Comparison of ENCODE assay signal across 8 cellular contexts in genomic region chr1:200558866-200559459, GRCh38.
DNase-seq lines count a peak whose midpoint lies in the region; ATAC-seq, FAIRE-seq and TF ChIP-seq lines count a peak whose summit lies in the region.

No MANE protein-coding gene starts in this region.

- TF ChIP-seq CTCF in neural cell (IDR thresholded peaks at IDR 0.05; ENCODE audit: poor library complexity, severe bottlenecking) = peak; percentile 77

- no peak for TF ChIP-seq EP300 in neural cell (conservative IDR thresholded peaks at IDR 0.05; ENCODE audit: poor library complexity, severe bottlenecking)

- no peak overlapping the region for H3K9ac ChIP-seq in neural cell (ENCODE audit: low read length)

- ATAC-seq in HG02610 (IDR thresholded peaks at IDR 0.05; ENCODE audit: unreplicated experiment) (peak; percentile 36), GM21360 (IDR thresholded peaks at IDR 0.05; ENCODE audit: unreplicated experiment) (no peak)

- no peaks in the 10 kb centered on the region for H4K20me1 ChIP-seq in neural cell (ENCODE audit: insufficient read depth)

- TF ChIP-seq RAD21 in neural cell (conservative IDR thresholded peaks at IDR 0.05) = peak; percentile 74

- H2AFZ ChIP-seq in neural cell (ENCODE audit: low read depth, low read length) = no peak overlapping the region

- H3F3A ChIP-seq in neural cell (ENCODE audit: insufficient read depth, low read length, poor library complexity, severe bottlenecking) = no peaks in the 10 kb centered on the region

- H3K27me3 ChIP-seq in neural cell (ENCODE audit: insufficient read depth, low read depth, low read length) = no peaks in the 10 kb centered on the region

- H3K79me2 ChIP-seq in neural cell (replicated peaks; ENCODE audit: insufficient read depth, low read length) = no peaks in the 10 kb centered on the region

- FAIRE-seq in RCC 7860 (lab: Jason Lieb, UNC) (peak; percentile 78), endometrium (lab: Jason Lieb, UNC) (peak; percentile 45)

- H3K9me2 ChIP-seq in neural cell (ENCODE audit: insufficient read depth, low read length) = no peaks in the 10 kb centered on the region

- H3K36me3 ChIP-seq in neural cell (ENCODE audit: insufficient read depth, low read length) = no peaks in the 10 kb centered on the region

- no peaks in the 10 kb centered on the region for H3K9me3 ChIP-seq in neural cell (ENCODE audit: low read length)

- no peak overlapping the region for H3K4me3 ChIP-seq in neural cell (ENCODE audit: low read length)

- DNase-seq in NCI-H82 (lab: John Stamatoyannopoulos, UW) (peak; percentile 65), NCI-H82 treated with DMSO at 0.1 percent for 48 hours (lab: John Stamatoyannopoulos, UW; ENCODE audit: unreplicated experiment) (no peak), RCC 7860 (ENCODE audit: low spot score) (peak; percentile 54), T1000 (lab: John Stamatoyannopoulos, UW) (no peak)

- H3K27ac ChIP-seq in neural cell (ENCODE audit: low read length) = no peak overlapping the region

- no peak overlapping the region for H3K4me2 ChIP-seq in neural cell (ENCODE audit: low read length)

TF ChIP-seq in neural cell, 6 proteins besides CTCF, POLR2A, EP300 and RAD21:
- TF ChIP-seq MXI1 (conservative IDR thresholded peaks at IDR 0.05; ENCODE audit: poor library complexity, severe bottlenecking) (no peak), REST (IDR thresholded peaks at IDR 0.05; ENCODE audit: borderline replicate concordance) (no peak), SMC3 (conservative IDR thresholded peaks at IDR 0.05; ENCODE audit: poor library complexity) (peak; percentile 65), TAF1 (IDR thresholded peaks at IDR 0.05; ENCODE audit: low read depth) (no peak), POLR2AphosphoS5 (IDR thresholded peaks at IDR 0.05) (no peak), EZH2 (IDR thresholded peaks at IDR 0.05; ENCODE audit: borderline replicate concordance, insufficient read depth, low read length, poor library complexity, severe bottlenecking) (no peak)
TF ChIP-seq in neural cell: peak in this region for 1.

Comparison
In these comparisons a context has a peak if more than half of its experiments do, and no peak if none do; other contexts are left out.
1. DNase-seq: peak in NCI-H82 (single experiment) and RCC 7860 (single experiment); none in NCI-H82 treated with DMSO at 0.1 percent for 48 hours (single experiment) and T1000 (single experiment).